In the genomic region with DNA sequence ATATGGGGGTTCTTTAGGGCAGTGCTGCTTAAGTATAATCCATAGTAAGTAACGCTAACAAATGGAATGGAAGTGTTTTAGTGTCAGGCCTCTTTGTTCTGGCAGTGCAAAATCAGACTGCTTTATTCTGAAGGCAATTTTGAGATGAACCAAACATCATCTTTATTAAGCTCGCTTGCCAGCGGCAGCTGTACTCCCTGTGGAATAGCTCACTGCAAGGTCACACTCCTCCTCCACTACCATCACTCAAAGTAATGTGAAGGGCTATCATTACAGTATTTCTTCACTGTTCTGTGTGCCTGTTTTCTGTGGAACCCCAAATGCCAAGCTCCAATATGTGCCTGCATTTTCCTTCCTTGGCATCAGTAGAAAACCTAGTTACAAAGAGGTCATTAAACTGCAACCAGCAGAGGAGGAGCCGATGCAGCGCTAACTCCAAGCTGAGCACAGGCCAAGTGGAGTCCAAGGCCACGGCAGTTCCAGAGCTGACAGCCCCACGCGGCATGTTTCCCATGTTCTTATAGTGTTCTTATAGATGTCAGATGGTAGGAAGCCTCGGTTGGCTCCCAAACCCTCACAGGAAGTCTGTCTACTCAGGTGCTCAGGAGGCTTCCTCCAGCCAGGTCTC, we compare ENCODE assay signal across 25 cellular contexts. TPM values are rescaled to one million over a fixed set of nuclear protein-coding genes. Genes with fewer than 3 reads are reported as not detected.
A peak's percentile ranks its signal among the peaks of the same experiment; 100 is the strongest.
DNase-seq lines count a peak whose midpoint lies in the region; ATAC-seq lines count a peak whose summit lies in the region.
"Had no signal": no experiment of that assay in that cellular context is flagged by ENCODE, and none has a peak within 500 bp of the region (broad histone marks: within the 10 kb centered on the region; RNA-seq: fewer than 3 reads in every experiment).

No MANE protein-coding gene starts in this region.

- intact Hi-C loops in Right ventricle myocardium superior (cut with DNase I) (no loop called here), left cardiac atrium (cut with DNase I) (no loop called here), head of caudate nucleus (cut with DNase I) (no loop called here)

- ATAC-seq in Right ventricle myocardium superior (ENCODE audit: poor library complexity) (peak; percentile 37), left cardiac atrium (no peak), HG03108 (IDR thresholded peaks at IDR 0.05; ENCODE audit: unreplicated experiment) (no peak), GM18520 (IDR thresholded peaks at IDR 0.05; ENCODE audit: unreplicated experiment) (no peak)
- ATAC-seq: CD8-positive, alpha-beta T cell; effector memory CD8-positive, alpha-beta T cell; GM12878; GM23338; WTC11 had no signal

- no peak for DNase-seq in Right ventricle myocardium superior
- DNase-seq in left cardiac atrium, result no peak
- peak in 40 of 42 donors; percentile 18 to 77 (median 43) for DNase-seq in head of caudate nucleus
- DNase-seq in midbrain (lab: John Stamatoyannopoulos, UW), result peak; percentile 26
- peak; percentile 49 for DNase-seq in superior temporal gyrus (ENCODE audit: extremely low spot score)
- DNase-seq in AML-193 (lab: John Stamatoyannopoulos, UW), result no peak
- DNase-seq: activated naive CD4-positive, alpha-beta T cell treated with anti-CD3 and anti-CD28 coated beads for 36 hours; CD8-positive, alpha-beta T cell; DMS 273 treated with DMSO at 0.1 percent for 48 hours; effector memory CD8-positive, alpha-beta T cell; EL; erythroblast; Karpas-422; MV-4-11; NCI-H146; NCI-H524; SIG-M5; T-helper 9 cell had no signal

RNA-seq across cellular contexts. Expression of gene BCCIP, which starts 21.4 kb away (rescaled TPM):
- total RNA-seq in Right ventricle myocardium superior (38.4 TPM), left cardiac atrium (10 to 100 TPM; 34.8 to 51.1 TPM)

RNA-seq across cellular contexts. Expression of gene UROS, which starts 21.7 kb away (rescaled TPM):
- 73.9 TPM for total RNA-seq in Right ventricle myocardium superior
- 10 to 100 TPM; 59.5 to 68.5 TPM for total RNA-seq in left cardiac atrium

RNA-seq across cellular contexts. Expression of gene DHX32, which starts 36.3 kb away (rescaled TPM):
- 45.2 TPM for total RNA-seq in Right ventricle myocardium superior
- 10 to 100 TPM; 37.1 to 39.7 TPM for total RNA-seq in left cardiac atrium

RNA-seq across cellular contexts. Expression of gene FANK1, which starts 51.6 kb away (rescaled TPM):
- total RNA-seq in Right ventricle myocardium superior (0.51 TPM), left cardiac atrium (under 1 TPM; 0.81 to 0.88 TPM)
- total RNA-seq: activated T-helper 1 cell treated with anti-CD3 and anti-CD28 coated beads, Interleukin-12 subunit alpha, Interleukin-12 subunit beta, Interleukin-2, Interleukin-4 antibody, amounts not matched to agents 30 ng/mL and 10 ng/mL and 1 ng/mL, durations not matched to agents 14 hours and 24 hours and 36 hours; CD8-positive, alpha-beta T cell; GM12878; skeletal muscle tissue had no signal

Comparison
In these comparisons a context has a peak if more than half of its experiments do, and no peak if none do; other contexts are left out.
1. DNase-seq: peak in head of caudate nucleus (40 of 42), midbrain (single experiment) and superior temporal gyrus (single experiment); none in Right ventricle myocardium superior (single experiment), left cardiac atrium (single experiment) and AML-193 (0 of 2).